Comparison of ENCODE assay signal across 17 cellular contexts in the genomic region with DNA sequence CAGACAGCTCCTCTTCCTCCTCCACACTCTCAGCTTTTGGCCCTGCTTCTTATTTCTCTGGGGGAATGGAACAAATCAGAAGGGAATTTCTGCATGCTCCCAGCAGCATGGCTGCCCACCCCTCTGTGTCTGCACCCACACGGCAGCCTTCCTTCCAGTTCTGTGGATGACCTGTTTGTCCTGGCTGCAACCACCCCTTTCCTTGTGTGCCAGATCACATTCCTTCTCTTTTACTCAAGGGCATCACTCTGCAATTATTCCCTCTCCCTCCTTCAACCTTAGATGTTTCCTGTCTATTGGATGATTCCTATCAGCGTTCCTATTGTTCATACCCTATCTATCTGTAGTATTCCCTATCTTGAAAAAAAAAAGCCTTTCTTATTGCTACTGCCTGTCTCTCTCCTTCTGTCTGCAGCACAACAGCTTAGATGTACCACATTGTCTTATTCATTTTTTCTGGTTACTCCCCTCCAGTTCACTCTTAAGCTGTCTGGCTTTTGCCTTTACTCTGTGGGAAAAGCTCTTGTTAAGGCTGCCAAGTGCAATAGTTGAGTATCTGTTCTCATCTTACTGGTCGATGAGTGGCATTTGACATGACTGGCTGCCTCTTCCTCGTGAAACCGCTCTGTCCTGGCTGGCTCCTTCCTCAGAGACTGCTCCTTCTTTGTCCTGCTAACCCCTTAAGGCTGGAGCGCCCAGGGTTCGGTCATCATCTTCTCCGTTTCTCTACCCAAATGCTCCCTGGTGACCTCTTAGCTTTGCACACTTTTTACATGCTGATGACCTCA.
"Had no signal": no experiment of that assay in that cellular context is flagged by ENCODE, and none has a peak within 500 bp of the region (broad histone marks: within the 10 kb centered on the region; RNA-seq: fewer than 3 reads in every experiment).

No MANE protein-coding gene starts in this region.

- H3K9me3 Mint-ChIP-seq: activated B cell treated with CpG ODN at 0.5 μM for 24 hours; activated CD4-positive, alpha-beta T cell treated with anti-CD3 and anti-CD28 coated beads, Interleukin-2, amount 10 ng/mL, durations not matched to agents 7 days and 5 days; immature natural killer cell had no signal

- ATAC-seq: heart left ventricle; stimulated activated naive B cell treated with anti-CD40 and anti-IgM and Interleukin-4, amounts not matched to agents 10 μg/mL and 1 μg/mL and 100 μg/mL, for 72 hours had no signal

- DNase-seq: activated B cell treated with CpG ODN at 0.5 μM for 24 hours; activated CD4-positive, alpha-beta T cell treated with anti-CD3 and anti-CD28 coated beads, Interleukin-2, amount 10 ng/mL, durations not matched to agents 7 days and 5 days; activated gamma-delta T cell treated with Interleukin-2 at 50 U/mL for 16 hours; cerebellar nuclear complex; dermis blood vessel endothelial cell; erythroblast; gastrocnemius medialis; heart left ventricle; immature natural killer cell; naive B cell; retina; stimulated activated CD4-positive, alpha-beta T cell treated with anti-CD3 and anti-CD28 coated beads, Interleukin-15, amount 100 ng/mL, for 24 hours; stimulated activated CD4-positive, alpha-beta T cell treated with anti-CD3 and anti-CD28 coated beads, Interleukin-4, amount 100 ng/mL, for 1 hour; stimulated activated naive B cell treated with anti-CD40 and anti-IgM and Interleukin-4, amounts not matched to agents 10 μg/mL and 1 μg/mL and 100 μg/mL, for 72 hours; T-helper 2 cell; uterus had no signal

- H3K4me3 Mint-ChIP-seq: activated B cell treated with CpG ODN at 0.5 μM for 24 hours; activated CD4-positive, alpha-beta T cell treated with anti-CD3 and anti-CD28 coated beads, Interleukin-2, amount 10 ng/mL, durations not matched to agents 7 days and 5 days; activated naive CD8-positive, alpha-beta T cell; immature natural killer cell; naive B cell; stimulated activated naive B cell treated with anti-CD40 and anti-IgM and Interleukin-4, amounts not matched to agents 10 μg/mL and 1 μg/mL and 100 μg/mL, for 72 hours had no signal

- H3K36me3 Mint-ChIP-seq: activated naive CD8-positive, alpha-beta T cell; immature natural killer cell; stimulated activated naive B cell treated with anti-CD40 and anti-IgM and Interleukin-4, amounts not matched to agents 10 μg/mL and 1 μg/mL and 100 μg/mL, for 72 hours had no signal

- H3K27ac Mint-ChIP-seq: activated B cell treated with CpG ODN at 0.5 μM for 24 hours; activated CD4-positive, alpha-beta T cell treated with anti-CD3 and anti-CD28 coated beads, Interleukin-2, amount 10 ng/mL, durations not matched to agents 7 days and 5 days; activated naive CD8-positive, alpha-beta T cell; immature natural killer cell; naive B cell; stimulated activated naive B cell treated with anti-CD40 and anti-IgM and Interleukin-4, amounts not matched to agents 10 μg/mL and 1 μg/mL and 100 μg/mL, for 72 hours had no signal

- H3K4me1 Mint-ChIP-seq: activated B cell treated with CpG ODN at 0.5 μM for 24 hours; activated CD4-positive, alpha-beta T cell treated with anti-CD3 and anti-CD28 coated beads, Interleukin-2, amount 10 ng/mL, durations not matched to agents 7 days and 5 days; immature natural killer cell; naive B cell; stimulated activated naive B cell treated with anti-CD40 and anti-IgM and Interleukin-4, amounts not matched to agents 10 μg/mL and 1 μg/mL and 100 μg/mL, for 72 hours had no signal
